ENCODE assay signal across 9 cellular contexts in genomic region chr6:24547243-24547642, GRCh38. TPM values are rescaled to one million over a fixed set of nuclear protein-coding genes. Genes with fewer than 3 reads are reported as not detected.
DNase-seq lines count a peak whose midpoint lies in the region; TF ChIP-seq lines count a peak whose summit lies in the region.
"Had no signal": no experiment of that assay in that cellular context is flagged by ENCODE, and none has a peak within 500 bp of the region (broad histone marks: within the 10 kb centered on the region; RNA-seq: fewer than 3 reads in every experiment).

No MANE protein-coding gene starts in this region.

- no peak for TF ChIP-seq EP300 in neural cell (conservative IDR thresholded peaks at IDR 0.05; ENCODE audit: poor library complexity, severe bottlenecking)

- peaks cover 9% of the 10 kb centered on the region; the same call in 1 of the 2 replicates for H3K4me1 ChIP-seq in PC-9 (replicated peaks; ENCODE audit: insufficient read depth)

- no peaks in the 10 kb centered on the region for H3K79me2 ChIP-seq in neural cell (replicated peaks; ENCODE audit: insufficient read depth, low read length)
- H3K79me2 ChIP-seq in PC-9 (ENCODE audit: low read depth): no peaks in the 10 kb centered on the region

- TF ChIP-seq RAD21 in neural cell (conservative IDR thresholded peaks at IDR 0.05): no peak

- H3K9ac ChIP-seq in neural cell (ENCODE audit: low read length): no peak overlapping the region

- no peaks in the 10 kb centered on the region for H4K20me1 ChIP-seq in neural cell (ENCODE audit: insufficient read depth)
- no peaks in the 10 kb centered on the region for H4K20me1 ChIP-seq in PC-9 (ENCODE audit: insufficient read depth)

- H3K4me3 ChIP-seq in neural cell (ENCODE audit: low read length): no peak overlapping the region
- H3K4me3 ChIP-seq in PC-9: no peak overlapping the region
- H3K4me3 ChIP-seq: SK-N-MC had no signal

- POLR2A ChIA-PET in PC-9 (lab: Charles Lee; ENCODE audit: unreplicated experiment): no interaction called here

- CTCF ChIA-PET in PC-9 (lab: Charles Lee): interaction anchor here (0.6 kb wide), 1 partner anchor 25 kb away, joined by 6 read pairs; no protein-coding TSS in a partner anchor

- BruUV-seq in PC-9 (replicated peaks; lab: Mats Ljungman, UMichigan): no TSS peak

- H2AFZ ChIP-seq in neural cell (ENCODE audit: low read depth, low read length): no peak overlapping the region
- H2AFZ ChIP-seq in PC-9: no peak overlapping the region

- TF ChIP-seq CTCF in GM12873 (IDR thresholded peaks at IDR 0.05; ENCODE audit: insufficient read depth, low read depth, low read length, missing control alignments) (peak; percentile 43), neural cell (IDR thresholded peaks at IDR 0.05; ENCODE audit: poor library complexity, severe bottlenecking) (peak; percentile 32), PC-9 (conservative IDR thresholded peaks at IDR 0.05) (no peak)

- H3K36me3 ChIP-seq in neural cell (ENCODE audit: insufficient read depth, low read length) (no peaks in the 10 kb centered on the region), PC-9 (ENCODE audit: low read depth) (no peaks in the 10 kb centered on the region)

- H3K9me3 ChIP-seq in neural cell (ENCODE audit: low read length) (no peaks in the 10 kb centered on the region), PC-9 (ENCODE audit: insufficient read depth, low read depth) (no peaks in the 10 kb centered on the region)

- DNase-seq in NCI-H1694 treated with DMSO at 0.1 percent for 48 hours (lab: John Stamatoyannopoulos, UW) (peak; percentile 3), COR-L47 (lab: John Stamatoyannopoulos, UW) (no peak), RKO (ENCODE audit: low spot score) (no peak), PC-9 (no peak), middle frontal gyrus (ENCODE audit: extremely low spot score, low spot score) (no peak)
- DNase-seq in activated CD8-positive, alpha-beta memory T cell treated with anti-CD3 and anti-CD28 coated beads, Interleukin-2, amount 50 U/mL, for 48 hours: peak; percentile 68

- intact Hi-C loops in PC-9 (cut with micrococcal nuclease; ENCODE audit: unreplicated experiment): no loop called here

- no peak overlapping the region for H3K27ac ChIP-seq in neural cell (ENCODE audit: low read length)
- no peak overlapping the region for H3K27ac ChIP-seq in PC-9
- H3K27ac ChIP-seq: SK-N-MC had no signal

- H3K4me2 ChIP-seq in neural cell (ENCODE audit: low read length) (no peak overlapping the region), PC-9 (no peak overlapping the region)

- H3K9me2 ChIP-seq in neural cell (ENCODE audit: insufficient read depth, low read length): no peaks in the 10 kb centered on the region
- no peaks in the 10 kb centered on the region for H3K9me2 ChIP-seq in PC-9 (ENCODE audit: insufficient read depth)

- H3F3A ChIP-seq in neural cell (ENCODE audit: insufficient read depth, low read length, poor library complexity, severe bottlenecking): no peaks in the 10 kb centered on the region
- peaks cover 8% of the 10 kb centered on the region for H3F3A ChIP-seq in PC-9 (ENCODE audit: insufficient read depth, low read depth)

- H3K27me3 ChIP-seq in neural cell (ENCODE audit: insufficient read depth, low read depth, low read length): no peaks in the 10 kb centered on the region
- H3K27me3 ChIP-seq in PC-9 (ENCODE audit: insufficient read depth, low read depth): no peaks in the 10 kb centered on the region

TF ChIP-seq in neural cell, 6 proteins besides CTCF, POLR2A, EP300 and RAD21:
- TF ChIP-seq POLR2AphosphoS5 (IDR thresholded peaks at IDR 0.05) (no peak), MXI1 (conservative IDR thresholded peaks at IDR 0.05; ENCODE audit: poor library complexity, severe bottlenecking) (no peak), SMC3 (conservative IDR thresholded peaks at IDR 0.05; ENCODE audit: poor library complexity) (no peak), TAF1 (IDR thresholded peaks at IDR 0.05; ENCODE audit: low read depth) (no peak), REST (IDR thresholded peaks at IDR 0.05; ENCODE audit: borderline replicate concordance) (no peak), EZH2 (IDR thresholded peaks at IDR 0.05; ENCODE audit: borderline replicate concordance, insufficient read depth, low read length, poor library complexity, severe bottlenecking) (no peak)

RNA-seq across cellular contexts. Expression of gene ALDH5A1, which starts 52.5 kb away (rescaled TPM):
- polyA plus RNA-seq in neural cell: 33.1 and 36.3 TPM in 2 replicates
- polyA minus RNA-seq in neural cell: 41.6 and 44.0 TPM in 2 replicates
- 19.1 and 21.2 TPM in 2 replicates for total RNA-seq in PC-9 (2021)

RNA-seq across cellular contexts. Expression of gene GPLD1, which starts 57.9 kb away (rescaled TPM):
- polyA plus RNA-seq in neural cell: 11.0 and 14.3 TPM in 2 replicates
- polyA minus RNA-seq in neural cell: 14.6 and 16.3 TPM in 2 replicates
- 1.7 and 2.0 TPM in 2 replicates for total RNA-seq in PC-9 (2021)

Comparison
In these comparisons a context has a peak if more than half of its experiments do, and no peak if none do; other contexts are left out.
1. DNase-seq: peak in NCI-H1694 treated with DMSO at 0.1 percent for 48 hours (single experiment) and activated CD8-positive, alpha-beta memory T cell treated with anti-CD3 and anti-CD28 coated beads, Interleukin-2, amount 50 U/mL, for 48 hours (single experiment); none in COR-L47 (single experiment), RKO (single experiment), PC-9 (0 of 2) and middle frontal gyrus (single experiment).